In genomic region chr17:56785396-56785795, GRCh38 we compare ENCODE assay signal across 12 cellular contexts. TPM values are rescaled to one million over a fixed set of nuclear protein-coding genes. Genes with fewer than 3 reads are reported as not detected.
A peak's percentile ranks its signal among the peaks of the same experiment; 100 is the strongest.
DNase-seq lines count a peak whose midpoint lies in the region; ATAC-seq, FAIRE-seq and TF ChIP-seq lines count a peak whose summit lies in the region.
"Had no signal": no experiment of that assay in that cellular context is flagged by ENCODE, and none has a peak within 500 bp of the region (broad histone marks: within the 10 kb centered on the region; RNA-seq: fewer than 3 reads in every experiment).

No MANE protein-coding gene starts in this region.

- H3K27ac ChIP-seq in breast epithelium: no peak overlapping the region
- H3K27ac ChIP-seq in PC-9: peak overlapping the region; percentile 85

- H3K9me3 ChIP-seq in breast epithelium (no peaks in the 10 kb centered on the region), PC-9 (ENCODE audit: insufficient read depth, low read depth) (no peaks in the 10 kb centered on the region; the same call in 1 of the 2 replicates)

- no peak for TF ChIP-seq POLR2A in breast epithelium (IDR thresholded peaks at IDR 0.05)

- no peaks in the 10 kb centered on the region for H4K20me1 ChIP-seq in PC-9 (ENCODE audit: insufficient read depth)

- H3K27ac Mint-ChIP-seq in MCF 10A (ENCODE audit: low read depth, unreplicated experiment): peak overlapping the region; percentile 96
- H3K27ac Mint-ChIP-seq: activated naive CD4-positive, alpha-beta T cell treated with anti-CD3 and anti-CD28 coated beads, Interleukin-2, amount 10 ng/mL, durations not matched to agents 7 days and 5 days; B cell had no signal

- no peak overlapping the region for H3K4me3 ChIP-seq in breast epithelium
- H3K4me3 ChIP-seq in PC-9: no peak overlapping the region

- TF ChIP-seq CTCF in MCF 10A (IDR thresholded peaks at IDR 0.05; ENCODE audit: unreplicated experiment): no peak
- no peak for TF ChIP-seq CTCF in breast epithelium (IDR thresholded peaks at IDR 0.05)
- TF ChIP-seq CTCF in PC-9 (conservative IDR thresholded peaks at IDR 0.05): no peak

- no peak for FAIRE-seq in urothelium cell line (lab: Jason Lieb, UNC)

- no peaks in the 10 kb centered on the region for H3K9me3 Mint-ChIP-seq in MCF 10A (ENCODE audit: unreplicated experiment)

- peaks cover 4% of the 10 kb centered on the region for H3K36me3 Mint-ChIP-seq in MCF 10A (ENCODE audit: insufficient read depth, unreplicated experiment)
- H3K36me3 Mint-ChIP-seq: activated naive CD4-positive, alpha-beta T cell treated with anti-CD3 and anti-CD28 coated beads, Interleukin-2, amount 10 ng/mL, durations not matched to agents 7 days and 5 days had no signal

- peaks cover 21% of the 10 kb centered on the region; the same call in 1 of the 2 replicates for H3F3A ChIP-seq in PC-9 (ENCODE audit: insufficient read depth, low read depth)

- ATAC-seq in GM19351 (IDR thresholded peaks at IDR 0.05; ENCODE audit: unreplicated experiment): no peak

- H3K79me2 ChIP-seq in PC-9 (ENCODE audit: low read depth): no peaks in the 10 kb centered on the region

- CTCF ChIA-PET in MCF 10A (lab: Yijun Ruan, JAX): interaction anchor here (0.5 to 3.4 kb wide), 15 partner anchors 10 to 659 kb away, joined by 3 to 21 read pairs (median 4); partner anchors contain the start of gene NOG
- CTCF ChIA-PET in PC-9 (lab: Charles Lee): no interaction called here

- POLR2A ChIA-PET in MCF 10A (lab: Yijun Ruan, JAX): interaction anchor here (0.6 to 5.1 kb wide), 11 partner anchors 8 to 1352 kb away, joined by 3 to 75 read pairs (median 6); partner anchors contain the start of genes C17orf67 and DGKE
- POLR2A ChIA-PET in PC-9 (lab: Charles Lee; ENCODE audit: unreplicated experiment): no interaction called here

- peak overlapping the region; percentile 61 for H3K4me3 Mint-ChIP-seq in MCF 10A (ENCODE audit: unreplicated experiment)
- H3K4me3 Mint-ChIP-seq: activated naive CD4-positive, alpha-beta T cell treated with anti-CD3 and anti-CD28 coated beads, Interleukin-2, amount 10 ng/mL, durations not matched to agents 7 days and 5 days; B cell had no signal

- BruUV-seq in MCF 10A (replicated peaks; lab: Mats Ljungman, UMichigan) (no TSS peak), PC-9 (replicated peaks; lab: Mats Ljungman, UMichigan) (no TSS peak)

- peak overlapping the region; percentile 49 for H3K4me2 ChIP-seq in PC-9

- peaks cover 48% of the 10 kb centered on the region for H3K4me1 Mint-ChIP-seq in MCF 10A (ENCODE audit: insufficient read depth, unreplicated experiment)

- H3K27me3 ChIP-seq in breast epithelium: no peaks in the 10 kb centered on the region
- H3K27me3 ChIP-seq in PC-9 (ENCODE audit: insufficient read depth, low read depth): no peaks in the 10 kb centered on the region

- no peak overlapping the region for H2AFZ ChIP-seq in PC-9

- DNase-seq in MCF 10A (ENCODE audit: unreplicated experiment) (peak; percentile 83), breast epithelium (ENCODE audit: low spot score in 2 of 2) (no peak), PC-9 (peak in 1 of 2 experiments; percentile 67), dermis microvascular lymphatic vessel endothelial cell (ENCODE audit: low read depth in 2 of 2) (peak; percentile 77 to 78), urothelium cell line (ENCODE audit: low spot score) (peak; percentile 35), iPS-NIHi7 (ENCODE audit: extremely low spot score) (no peak)
- DNase-seq in stimulated activated CD4-positive, alpha-beta T cell treated with anti-CD3 and anti-CD28 coated beads, Interleukin-15, amount 100 ng/mL, for 24 hours: no peak
- DNase-seq: activated naive CD4-positive, alpha-beta T cell treated with anti-CD3 and anti-CD28 coated beads, Interleukin-2, amount 10 ng/mL, durations not matched to agents 7 days and 5 days; cortex of kidney; NCI-H1092 had no signal

- intact Hi-C loops in MCF 10A (cut with micrococcal nuclease): no loop called here
- intact Hi-C loops in breast epithelium (cut with DNase I; ENCODE audit: low total_unique reads): no loop called here
- intact Hi-C loops in PC-9 (cut with micrococcal nuclease; ENCODE audit: unreplicated experiment): loop anchor here (5.0 kb wide), 1 partner anchor 127 kb away; the partner anchor contains the start of gene TRIM25

- H3K4me1 ChIP-seq in breast epithelium (no peaks in the 10 kb centered on the region), PC-9 (replicated peaks; ENCODE audit: insufficient read depth) (peaks cover 49% of the 10 kb centered on the region)

- H3K9me2 ChIP-seq in PC-9 (ENCODE audit: insufficient read depth): no peaks in the 10 kb centered on the region

- H3K27me3 Mint-ChIP-seq in MCF 10A (ENCODE audit: insufficient read depth, unreplicated experiment): no peaks in the 10 kb centered on the region

- no peaks in the 10 kb centered on the region for H3K36me3 ChIP-seq in breast epithelium
- H3K36me3 ChIP-seq in PC-9 (ENCODE audit: low read depth): no peaks in the 10 kb centered on the region

RNA-seq across cellular contexts. Expression of gene C17orf67, which starts 48.3 kb away (rescaled TPM):
- total RNA-seq in MCF 10A (2022) (3.3 and 3.5 TPM in 2 replicates), breast epithelium (1 to 10 TPM in 2 of 3 donors, under 1 TPM in 1; 0.48 to 2.3 (median 2.0) TPM), PC-9 (2021) (4.3 and 6.4 TPM in 2 replicates), dermis microvascular lymphatic vessel endothelial cell (2.6 and 10.6 TPM in 2 replicates)

RNA-seq across cellular contexts. Expression of gene DGKE, which starts 48.6 kb away (rescaled TPM):
- 16.5 and 23.9 TPM in 2 replicates for total RNA-seq in MCF 10A (2022)
- 10 to 100 TPM in 2 of 3 donors, 1 to 10 TPM in 1; 7.0 to 13.8 (median 11.9) TPM for total RNA-seq in breast epithelium
- 11.0 and 16.2 TPM in 2 replicates for total RNA-seq in PC-9 (2021)
- total RNA-seq in dermis microvascular lymphatic vessel endothelial cell: 7.3 and 10.1 TPM in 2 replicates

Comparison
In these comparisons a context has a peak if more than half of its experiments do, and no peak if none do; other contexts are left out.
1. DNase-seq: peak in MCF 10A (single experiment), dermis microvascular lymphatic vessel endothelial cell (2 of 2) and urothelium cell line (single experiment); none in breast epithelium (0 of 2), iPS-NIHi7 (single experiment) and stimulated activated CD4-positive, alpha-beta T cell treated with anti-CD3 and anti-CD28 coated beads, Interleukin-15, amount 100 ng/mL, for 24 hours (single experiment).